In the genomic region with DNA sequence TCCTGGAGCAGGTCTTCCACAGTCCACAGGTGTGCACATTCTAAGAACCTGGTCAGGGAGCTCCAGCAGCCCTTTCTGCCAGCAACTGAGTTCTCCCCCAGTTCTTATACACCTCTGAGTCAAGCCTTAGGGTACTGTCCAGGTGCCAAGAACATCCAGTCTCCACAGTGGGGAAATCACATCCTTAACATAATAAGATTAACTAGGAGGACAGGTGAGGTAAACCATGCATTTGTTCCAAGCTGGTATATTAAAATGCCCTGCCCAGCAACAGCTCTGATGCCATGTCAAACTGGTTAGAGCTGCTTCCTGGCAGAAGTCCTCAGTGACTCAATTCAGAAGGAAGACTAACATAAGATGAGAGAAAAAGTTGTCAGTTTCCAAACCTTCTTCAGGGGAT, we compare ENCODE assay signal across 13 cellular contexts.
A peak's percentile ranks its signal among the peaks of the same experiment; 100 is the strongest.
DNase-seq lines count a peak whose midpoint lies in the region; TF ChIP-seq lines count a peak whose summit lies in the region.
"Had no signal": no experiment of that assay in that cellular context is flagged by ENCODE, and none has a peak within 500 bp of the region (broad histone marks: within the 10 kb centered on the region; RNA-seq: fewer than 3 reads in every experiment).

No MANE protein-coding gene starts in this region.

- H3K9me3 ChIP-seq in esophagus (ENCODE audit: control insufficient read depth in 2 of 2, insufficient read depth in 1 of 2, low read depth in 1 of 2, low read length in 1 of 2) (no peaks in the 10 kb centered on the region), esophagus muscularis mucosa (no peaks in the 10 kb centered on the region)

- DNase-seq in ELR (ENCODE audit: low read depth): peak; percentile 7
- peak; percentile 17 for DNase-seq in NCI-H82 treated with DMSO at 0.1 percent for 48 hours (lab: John Stamatoyannopoulos, UW; ENCODE audit: unreplicated experiment)
- peak; percentile 73 for DNase-seq in renal cortical epithelial cell (ENCODE audit: low read depth)
- DNase-seq in posterior vena cava (ENCODE audit: low spot score): no peak
- no peak for DNase-seq in activated T-cell treated with anti-CD3 and anti-CD28 coated beads, Interleukin-2, amount 50 U/mL, for 48 hours
- no peak for DNase-seq in NCI-H1417 treated with DMSO at 0.1 percent for 48 hours (lab: John Stamatoyannopoulos, UW)
- DNase-seq in esophagus muscularis mucosa (ENCODE audit: extremely low spot score): no peak
- DNase-seq: activated CD4-positive, alpha-beta T cell treated with anti-CD3 and anti-CD28 coated beads, Interleukin-2, amount 50 U/mL, for 1 hour; activated T-cell treated with anti-CD3 and anti-CD28 coated beads, Interleukin-2, amount 50 U/mL, for 72 hours; C1 segment of cervical spinal cord; NCI-H2081; NCI-H774 had no signal

- H3K4me3 ChIP-seq in esophagus (ENCODE audit: low read depth in 1 of 2, low read length in 2 of 2) (no peak overlapping the region), esophagus muscularis mucosa (no peak overlapping the region)

- TF ChIP-seq EP300 in esophagus muscularis mucosa (IDR thresholded peaks at IDR 0.05): no peak

- no peak for TF ChIP-seq POLR2A in esophagus muscularis mucosa (IDR thresholded peaks at IDR 0.05; ENCODE audit: low read depth)

- intact Hi-C loops in posterior vena cava (cut with DNase I) (no loop called here), esophagus muscularis mucosa (cut with DNase I) (no loop called here)

- no peak for TF ChIP-seq CTCF in esophagus muscularis mucosa (IDR thresholded peaks at IDR 0.05)

- H3K4me1 ChIP-seq in esophagus (ENCODE audit: control insufficient read depth in 2 of 2, insufficient read depth in 2 of 2, low read length in 1 of 2): peaks cover 0 to 6% of the 10 kb centered on the region in 2 donors
- H3K4me1 ChIP-seq in esophagus muscularis mucosa: no peaks in the 10 kb centered on the region

- H3K36me3 ChIP-seq in esophagus (ENCODE audit: control insufficient read depth in 2 of 2, insufficient read depth in 2 of 2, low read length in 1 of 2): no peaks in the 10 kb centered on the region
- H3K36me3 ChIP-seq in esophagus muscularis mucosa: no peaks in the 10 kb centered on the region

- H3K27me3 ChIP-seq in esophagus (ENCODE audit: control insufficient read depth in 1 of 2, insufficient read depth in 2 of 2, low read length in 2 of 2) (no peaks in the 10 kb centered on the region), esophagus muscularis mucosa (no peaks in the 10 kb centered on the region)

- H3K27ac ChIP-seq in esophagus (ENCODE audit: low read depth in 2 of 2, low read length in 1 of 2) (peak overlapping the region; percentile 72 to 92), esophagus muscularis mucosa (replicated peaks in 1 of 4) (no peak overlapping the region)

Comparison
In these comparisons a context has a peak if more than half of its experiments do, and no peak if none do; other contexts are left out.
1. DNase-seq: peak in ELR (single experiment), NCI-H82 treated with DMSO at 0.1 percent for 48 hours (single experiment) and renal cortical epithelial cell (single experiment); none in posterior vena cava (single experiment), activated T-cell treated with anti-CD3 and anti-CD28 coated beads, Interleukin-2, amount 50 U/mL, for 48 hours (0 of 2), NCI-H1417 treated with DMSO at 0.1 percent for 48 hours (single experiment) and esophagus muscularis mucosa (single experiment).
2. H3K27ac ChIP-seq: peak in esophagus (2 of 2); none in esophagus muscularis mucosa (0 of 4).